In the genomic region with DNA sequence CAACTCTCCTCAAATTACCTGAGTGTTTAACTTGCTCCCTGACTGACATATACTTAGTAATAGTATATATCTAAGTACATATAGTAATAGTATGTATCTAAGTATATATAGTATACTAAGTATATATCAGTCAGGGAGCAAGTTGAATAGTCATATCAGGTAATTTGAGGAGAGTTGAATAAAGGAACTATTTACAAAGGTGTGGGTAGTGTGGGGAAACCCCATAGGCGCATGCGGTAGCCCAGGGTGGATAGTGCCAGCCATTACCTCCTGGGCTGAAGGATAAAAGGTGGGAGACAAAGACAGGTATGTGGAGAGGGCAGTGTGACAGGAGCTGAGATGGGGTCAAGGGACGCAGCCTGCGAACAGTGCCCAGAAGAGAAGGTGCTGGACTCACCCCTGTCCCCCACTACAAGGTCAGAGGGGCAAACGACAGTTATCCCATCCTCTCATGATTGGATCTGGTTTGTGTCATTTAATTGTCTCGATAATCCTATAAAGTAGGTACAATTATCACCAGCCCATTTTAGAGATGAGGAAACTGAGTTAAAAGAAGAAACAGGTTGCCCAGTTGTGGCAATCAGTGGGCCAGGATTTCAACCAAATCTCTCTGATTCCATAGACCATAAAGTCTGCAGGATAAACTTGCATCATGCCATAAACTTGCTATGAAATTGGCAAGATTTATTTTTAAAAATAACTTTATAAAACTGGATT, we compare ENCODE assay signal across 1 cellular context.
TF ChIP-seq lines count a peak whose summit lies in the region.

No MANE protein-coding gene starts in this region.

TF ChIP-seq in SK-N-SH treated with all-trans-retinoic acid at 6 μM for 48 hours, 23 proteins besides CTCF, POLR2A, EP300 and RAD21 (continued from another document):
- TF ChIP-seq, protein P1, sequence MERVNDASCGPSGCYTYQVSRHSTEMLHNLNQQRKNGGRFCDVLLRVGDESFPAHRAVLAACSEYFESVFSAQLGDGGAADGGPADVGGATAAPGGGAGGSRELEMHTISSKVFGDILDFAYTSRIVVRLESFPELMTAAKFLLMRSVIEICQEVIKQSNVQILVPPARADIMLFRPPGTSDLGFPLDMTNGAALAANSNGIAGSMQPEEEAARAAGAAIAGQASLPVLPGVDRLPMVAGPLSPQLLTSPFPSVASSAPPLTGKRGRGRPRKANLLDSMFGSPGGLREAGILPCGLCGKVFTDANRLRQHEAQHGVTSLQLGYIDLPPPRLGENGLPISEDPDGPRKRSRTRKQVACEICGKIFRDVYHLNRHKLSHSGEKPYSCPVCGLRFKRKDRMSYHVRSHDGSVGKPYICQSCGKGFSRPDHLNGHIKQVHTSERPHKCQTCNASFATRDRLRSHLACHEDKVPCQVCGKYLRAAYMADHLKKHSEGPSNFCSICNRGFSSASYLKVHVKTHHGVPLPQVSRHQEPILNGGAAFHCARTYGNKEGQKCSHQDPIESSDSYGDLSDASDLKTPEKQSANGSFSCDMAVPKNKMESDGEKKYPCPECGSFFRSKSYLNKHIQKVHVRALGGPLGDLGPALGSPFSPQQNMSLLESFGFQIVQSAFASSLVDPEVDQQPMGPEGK (CRISPR knock-in tag; IDR thresholded peaks at IDR 0.05; ENCODE audit: borderline replicate concordance): no peak
- no peak for TF ChIP-seq ZFP3 (CRISPR knock-in tag; IDR thresholded peaks at IDR 0.05)
- TF ChIP-seq ARNTL (CRISPR knock-in tag; IDR thresholded peaks at IDR 0.05; ENCODE audit: borderline replicate concordance, low read depth): no peak
- TF ChIP-seq ZC3H10 (CRISPR knock-in tag; IDR thresholded peaks at IDR 0.05): no peak
